ENCODE assay signal across 8 cellular contexts in genomic region chr1:167936930-167937708, GRCh38. TPM values are rescaled to one million over a fixed set of nuclear protein-coding genes. Genes with fewer than 3 reads are reported as not detected.
DNase-seq lines count a peak whose midpoint lies in the region; ATAC-seq, FAIRE-seq and TF ChIP-seq lines count a peak whose summit lies in the region.

MPC2 (minus strand) TSS chr1:167937072; CDS start chr1:167935841, 1,231 bp downstream.

- TF ChIP-seq CTCF in CD8-positive, alpha-beta T cell (IDR thresholded peaks at IDR 0.05): no peak
- no peak for TF ChIP-seq CTCF in fibroblast of the aortic adventitia (IDR thresholded peaks at IDR 0.05; ENCODE audit: insufficient read depth, low read length)
- TF ChIP-seq CTCF in nephron progenitor cell (IDR thresholded peaks at IDR 0.05): no peak

- H3K27me3 Mint-ChIP-seq in CD8-positive, alpha-beta T cell (ENCODE audit: low read depth): no peaks in the 10 kb centered on the region
- H3K27me3 Mint-ChIP-seq in IgD-negative memory B cell: no peaks in the 10 kb centered on the region
- H3K27me3 Mint-ChIP-seq in nephron progenitor cell (ENCODE audit: low read depth, poor library complexity): peaks cover 3% of the 10 kb centered on the region
- H3K27me3 Mint-ChIP-seq in stimulated activated naive CD8-positive, alpha-beta T cell treated with anti-CD3 and anti-CD28 coated beads, Interleukin-15, amount 100 ng/mL, for 72 hours: no peaks in the 10 kb centered on the region

- intact Hi-C loops in CD8-positive, alpha-beta T cell (cut with DNase I, micrococcal nuclease): loop anchor here (1.0 to 10.0 kb wide), 17 partner anchors 132 to 1955 kb away; partner anchors contain the start of genes SCYL3 (in 2 of the 2), BLZF1 (in 1 of the 2), METTL18 (in 1 of the 2) and NME7 (in 1 of the 2)

- H3K9me3 ChIP-seq in CD8-positive, alpha-beta T cell (ENCODE audit: low read length): no peaks in the 10 kb centered on the region

- H3K36me3 Mint-ChIP-seq in CD8-positive, alpha-beta T cell: peaks cover 18% of the 10 kb centered on the region
- H3K36me3 Mint-ChIP-seq in IgD-negative memory B cell (no peaks in the 10 kb centered on the region), nephron progenitor cell (ENCODE audit: low read depth) (peaks cover 10% of the 10 kb centered on the region)

- peak; percentile 27 for ATAC-seq in CD8-positive, alpha-beta T cell
- peak; percentile 1 for ATAC-seq in GM21381 (IDR thresholded peaks at IDR 0.05; ENCODE audit: unreplicated experiment)
- peak; percentile 41 for ATAC-seq in stimulated activated naive CD8-positive, alpha-beta T cell treated with anti-CD3 and anti-CD28 coated beads, Interleukin-15, amount 100 ng/mL, for 72 hours

- H3K4me3 ChIP-seq in CD8-positive, alpha-beta T cell (ENCODE audit: low read depth, low read length): peak within 1 kb of the TSS; percentile 86
- peak within 1 kb of the TSS; percentile 88 for H3K4me3 ChIP-seq in fibroblast of the aortic adventitia (ENCODE audit: low read depth, low read length)

- H3K4me1 Mint-ChIP-seq in CD8-positive, alpha-beta T cell (ENCODE audit: low read depth): peaks cover 58% of the 10 kb centered on the region
- peaks cover 22 to 32% (median 26%) of the 10 kb centered on the region in 3 donors for H3K4me1 Mint-ChIP-seq in IgD-negative memory B cell
- H3K4me1 Mint-ChIP-seq in nephron progenitor cell: peaks cover 30% of the 10 kb centered on the region
- H3K4me1 Mint-ChIP-seq in stimulated activated naive CD8-positive, alpha-beta T cell treated with anti-CD3 and anti-CD28 coated beads, Interleukin-15, amount 100 ng/mL, for 72 hours: peaks cover 26% of the 10 kb centered on the region

- CTCF ChIA-PET in CD8-positive, alpha-beta T cell (lab: Charles Lee): interaction anchor here (0.7 kb wide), 1 partner anchor 146 kb away, joined by 3 read pairs; no protein-coding TSS in a partner anchor

- peak within 1 kb of the TSS; percentile 91 for H3K27ac ChIP-seq in CD8-positive, alpha-beta T cell (ENCODE audit: low read depth, low read length)

- H3K9me3 Mint-ChIP-seq in CD8-positive, alpha-beta T cell: no peaks in the 10 kb centered on the region
- H3K9me3 Mint-ChIP-seq in IgD-negative memory B cell: no peaks in the 10 kb centered on the region
- peaks cover 4% of the 10 kb centered on the region for H3K9me3 Mint-ChIP-seq in nephron progenitor cell
- H3K9me3 Mint-ChIP-seq in stimulated activated naive CD8-positive, alpha-beta T cell treated with anti-CD3 and anti-CD28 coated beads, Interleukin-15, amount 100 ng/mL, for 72 hours: no peaks in the 10 kb centered on the region

- H3K36me3 ChIP-seq in CD8-positive, alpha-beta T cell (ENCODE audit: insufficient read depth, low read length): no peaks in the 10 kb centered on the region

- peak within 1 kb of the TSS; percentile 93 for H3K27ac Mint-ChIP-seq in CD8-positive, alpha-beta T cell
- peak within 1 kb of the TSS; percentile 99 to 100 (median 100) for H3K27ac Mint-ChIP-seq in IgD-negative memory B cell
- H3K27ac Mint-ChIP-seq in nephron progenitor cell: peak within 1 kb of the TSS; percentile 100
- H3K27ac Mint-ChIP-seq in stimulated activated naive CD8-positive, alpha-beta T cell treated with anti-CD3 and anti-CD28 coated beads, Interleukin-15, amount 100 ng/mL, for 72 hours: peak within 1 kb of the TSS; percentile 96 to 99

- POLR2A ChIA-PET in CD8-positive, alpha-beta T cell (lab: Charles Lee): interaction anchor here (0.6 to 2.1 kb wide), 12 partner anchors 9 to 1957 kb away, joined by 3 to 6 read pairs (median 4); no protein-coding TSS in a partner anchor

- peak; percentile 58 for FAIRE-seq in RCC 7860 (lab: Jason Lieb, UNC)

- H3K27me3 ChIP-seq in CD8-positive, alpha-beta T cell (ENCODE audit: insufficient read depth, low read length): no peaks in the 10 kb centered on the region

- peak; percentile 38 to 82 (median 69) for DNase-seq in CD8-positive, alpha-beta T cell
- peak; percentile 53 for DNase-seq in RCC 7860 (ENCODE audit: low spot score)
- peak; percentile 26 for DNase-seq in activated effector memory CD4-positive, alpha-beta T cell treated with Interleukin-2 at 50 U/mL for 16 hours
- DNase-seq in fibroblast of the aortic adventitia (ENCODE audit: low read depth): peak; percentile 76
- peak; percentile 74 for DNase-seq in nephron progenitor cell
- peak; percentile 75 for DNase-seq in stimulated activated naive CD8-positive, alpha-beta T cell treated with anti-CD3 and anti-CD28 coated beads, Interleukin-15, amount 100 ng/mL, for 72 hours

- H3K4me3 Mint-ChIP-seq in CD8-positive, alpha-beta T cell: peak within 1 kb of the TSS; percentile 89
- H3K4me3 Mint-ChIP-seq in IgD-negative memory B cell (peak within 1 kb of the TSS; percentile 89 to 99 (median 96)), nephron progenitor cell (peak within 1 kb of the TSS; percentile 94)
- peak within 1 kb of the TSS; percentile 84 to 99 for H3K4me3 Mint-ChIP-seq in stimulated activated naive CD8-positive, alpha-beta T cell treated with anti-CD3 and anti-CD28 coated beads, Interleukin-15, amount 100 ng/mL, for 72 hours

- peaks cover 29% of the 10 kb centered on the region for H3K4me1 ChIP-seq in CD8-positive, alpha-beta T cell (ENCODE audit: insufficient read depth, low read length)

RNA-seq across cellular contexts. Expression of gene MPC2, which starts in this region (rescaled TPM):
- 10 to 100 TPM; 49.0 to 52.6 TPM for total RNA-seq in CD8-positive, alpha-beta T cell
- 69.3 TPM for polyA plus RNA-seq in IgD-negative memory B cell
- total RNA-seq in fibroblast of the aortic adventitia (ENCODE audit: low replicate concordance): 14.9 and 49.3 TPM in 2 replicates

Comparison
In these comparisons a context has a peak if more than half of its experiments do, and no peak if none do; other contexts are left out.
1. Peak in every context shown above with its lines: DNase-seq, ATAC-seq, H3K4me3 ChIP-seq and H3K27ac ChIP-seq.
2. DNase-seq: peak in every context shown above with its lines; median percentile 76 in fibroblast of the aortic adventitia; 75 in stimulated activated naive CD8-positive, alpha-beta T cell treated with anti-CD3 and anti-CD28 coated beads, Interleukin-15, amount 100 ng/mL, for 72 hours; 74 in nephron progenitor cell; 69 in CD8-positive, alpha-beta T cell; 53 in RCC 7860; 26 in activated effector memory CD4-positive, alpha-beta T cell treated with Interleukin-2 at 50 U/mL for 16 hours.